9 cellular contexts compared by ENCODE assay signal in the genomic region with DNA sequence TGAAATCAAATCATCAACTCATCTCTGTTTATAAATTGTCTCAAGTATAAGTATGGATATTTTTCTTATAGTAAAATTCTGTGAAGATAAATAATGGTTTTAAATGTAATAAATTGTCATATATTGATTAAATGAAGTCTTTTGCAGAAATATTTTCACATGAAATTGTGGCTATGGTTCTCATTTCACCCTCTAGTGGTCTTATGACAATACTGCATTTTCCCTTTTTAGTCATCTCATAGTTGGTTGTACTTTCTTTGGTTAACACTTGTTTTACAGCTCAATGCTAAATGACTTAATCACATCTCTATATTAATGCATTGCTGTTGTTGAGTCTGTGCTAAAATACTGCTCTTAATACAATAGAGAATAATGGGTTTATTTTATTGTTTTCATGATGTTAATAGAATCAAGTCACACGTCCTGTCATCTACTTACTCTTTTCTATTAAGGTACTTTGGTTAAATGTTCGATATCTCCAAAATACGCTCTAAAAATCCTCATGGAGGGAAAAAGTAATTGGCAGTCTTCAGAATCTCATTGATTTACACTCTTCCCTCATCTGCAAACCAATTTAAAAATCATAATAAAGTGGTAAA. TPM values are rescaled to one million over a fixed set of nuclear protein-coding genes. Genes with fewer than 3 reads are reported as not detected.
DNase-seq lines count a peak whose midpoint lies in the region; ATAC-seq, FAIRE-seq and TF ChIP-seq lines count a peak whose summit lies in the region.
"Had no signal": no experiment of that assay in that cellular context is flagged by ENCODE, and none has a peak within 500 bp of the region (broad histone marks: within the 10 kb centered on the region; RNA-seq: fewer than 3 reads in every experiment).

No MANE protein-coding gene starts in this region.

- H3K36me3 ChIP-seq in bronchial epithelial cell (ENCODE audit: control insufficient read depth, insufficient read depth, low read length): no peaks in the 10 kb centered on the region

- no peak for FAIRE-seq in bronchial epithelial cell (lab: Jason Lieb, UNC)

- H3K4me3 ChIP-seq in NB4 (ENCODE audit: low read depth, low read length) (no peak overlapping the region), bronchial epithelial cell (ENCODE audit: low read depth, low read length) (no peak overlapping the region)
- H3K4me3 ChIP-seq: SK-N-MC had no signal

- peak; percentile 52 for TF ChIP-seq CTCF in NB4 (IDR thresholded peaks at IDR 0.05; ENCODE audit: low read depth, low read length)
- peak; percentile 50 for TF ChIP-seq CTCF in bronchial epithelial cell (IDR thresholded peaks at IDR 0.05; ENCODE audit: insufficient read depth, low read length, severe bottlenecking)

- no peaks in the 10 kb centered on the region for H3K27me3 ChIP-seq in bronchial epithelial cell (ENCODE audit: control insufficient read depth, insufficient read depth, low read length)

- TF ChIP-seq POLR2A in NB4 (IDR thresholded peaks at IDR 0.05; ENCODE audit: extremely low read depth, insufficient read length): no peak

- DNase-seq in DMS114 treated with DMSO at 0.1 percent for 48 hours (lab: John Stamatoyannopoulos, UW; ENCODE audit: unreplicated experiment): peak; percentile 15
- DNase-seq in NB4 (ENCODE audit: low read depth): peak; percentile 28
- DNase-seq in bronchial epithelial cell (ENCODE audit: low read depth): peak; percentile 35
- peak; percentile 43 for DNase-seq in midbrain (lab: John Stamatoyannopoulos, UW)
- no peak for DNase-seq in NCI-H1436 treated with DMSO at 0.1 percent for 48 hours (lab: John Stamatoyannopoulos, UW)
- no peak for DNase-seq in central memory CD4-positive, alpha-beta T cell

- ATAC-seq in GM19467 (IDR thresholded peaks at IDR 0.05; ENCODE audit: unreplicated experiment) (peak; percentile 56), HG03097 (IDR thresholded peaks at IDR 0.05; ENCODE audit: low FRiP score, unreplicated experiment) (no peak)

RNA-seq across cellular contexts. Expression of a gene that starts 38.0 kb away (rescaled TPM):
- total RNA-seq in bronchial epithelial cell: 0.77 and 1.1 TPM in 2 replicates

Comparison
In these comparisons a context has a peak if more than half of its experiments do, and no peak if none do; other contexts are left out.
1. DNase-seq: peak in DMS114 treated with DMSO at 0.1 percent for 48 hours (single experiment), NB4 (single experiment), bronchial epithelial cell (single experiment) and midbrain (single experiment); none in NCI-H1436 treated with DMSO at 0.1 percent for 48 hours (single experiment) and central memory CD4-positive, alpha-beta T cell (single experiment).